Comparison of ENCODE assay signal across 13 cellular contexts in the genomic region with DNA sequence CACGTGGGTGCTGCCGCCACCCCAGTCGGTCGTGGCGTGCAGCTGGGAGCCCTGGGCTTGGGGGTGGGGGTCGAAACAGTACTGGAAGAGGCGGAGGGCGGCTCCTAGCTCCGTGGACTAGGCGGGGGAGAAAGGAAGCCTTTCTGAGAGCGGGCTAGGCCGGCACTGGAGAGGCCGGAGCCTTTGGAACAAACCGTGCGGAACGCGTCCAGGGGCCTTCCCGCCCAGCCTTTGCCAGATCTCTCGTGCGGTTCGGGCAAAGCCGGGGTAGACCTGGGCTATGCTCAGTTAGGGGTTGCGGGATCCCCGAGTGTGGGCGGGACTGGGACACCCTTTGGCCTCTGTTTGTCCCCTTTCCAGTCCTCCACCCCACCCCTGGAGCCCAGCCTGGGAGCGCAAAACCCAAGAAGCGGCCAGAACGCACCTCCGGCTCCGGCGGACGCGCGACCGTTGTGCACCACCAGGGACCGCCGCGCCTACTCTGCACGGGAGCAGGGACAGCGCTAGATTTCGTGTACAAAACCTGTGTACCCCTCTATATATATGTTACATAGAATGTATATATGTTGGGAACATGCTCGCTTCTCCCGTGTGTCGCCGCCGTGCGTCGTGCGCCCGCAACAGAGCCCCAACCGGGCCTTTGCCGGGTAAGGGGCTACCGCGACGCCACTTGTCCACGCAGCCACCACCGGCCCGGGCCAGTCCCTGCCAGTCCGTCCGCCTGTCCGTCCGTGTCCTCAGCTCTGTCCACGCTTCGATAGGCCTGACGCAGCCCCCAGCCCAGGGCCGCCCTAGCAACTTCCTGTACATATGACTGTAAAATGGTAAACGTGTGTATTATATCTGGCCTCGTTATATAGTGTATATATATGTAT. TPM values are rescaled to one million over a fixed set of nuclear protein-coding genes. Genes with fewer than 3 reads are reported as not detected.
DNase-seq lines count a peak whose midpoint lies in the region; ATAC-seq and TF ChIP-seq lines count a peak whose summit lies in the region.
"Had no signal": no experiment of that assay in that cellular context is flagged by ENCODE, and none has a peak within 500 bp of the region (broad histone marks: within the 10 kb centered on the region; RNA-seq: fewer than 3 reads in every experiment).

No MANE protein-coding gene starts in this region.

- H3K9me3 ChIP-seq in ES-I3 (ENCODE audit: control insufficient read depth, insufficient read depth, low read length) (no peaks in the 10 kb centered on the region), heart right ventricle (no peaks in the 10 kb centered on the region), ovary (no peaks in the 10 kb centered on the region)

- peaks cover 9% of the 10 kb centered on the region for H3K4me1 ChIP-seq in ES-I3 (ENCODE audit: insufficient read depth, low read length)
- peaks cover 19 to 91% (median 58%) of the 10 kb centered on the region in 9 donors for H3K4me1 ChIP-seq in heart right ventricle
- H3K4me1 ChIP-seq in ovary (ENCODE audit: insufficient read depth) = peaks cover 14% of the 10 kb centered on the region

- H3K9ac ChIP-seq in ES-I3 (ENCODE audit: low read depth, low read length) = peak overlapping the region; percentile 42

- H3K27me3 ChIP-seq in heart right ventricle = no peaks in the 10 kb centered on the region
- no peaks in the 10 kb centered on the region for H3K27me3 ChIP-seq in ovary

- TF ChIP-seq CTCF in heart right ventricle (IDR thresholded peaks at IDR 0.05) (no peak), ovary (IDR thresholded peaks at IDR 0.05) (no peak)
- TF ChIP-seq CTCF in activated CD8-positive, alpha-beta T cell treated with anti-CD3 and anti-CD28 coated beads for 36 hours (IDR thresholded peaks at IDR 0.05) = no peak

- no peak overlapping the region for H3K27ac Mint-ChIP-seq in activated CD8-positive, alpha-beta T cell treated with anti-CD3 and anti-CD28 coated beads for 36 hours
- H3K27ac Mint-ChIP-seq: memory B cell had no signal

- WGBS in heart right ventricle, 2 donors = 69 to 74% methylated on average over 67 to 68 of the region's 68 CpGs
- WGBS in ovary, 3 donors = 26 to 40% (median 29%) methylated on average over 63 to 68 of the region's 68 CpGs

- intact Hi-C loops in heart right ventricle (cut with DNase I) (loop anchor here in 9 of 10 donors (5.0 to 10.0 kb wide), 4 partner anchors 52 to 224 kb away; partner anchors contain the start of genes ATPAF2 (in 5 of the 9), GID4 (in 5 of the 9) and RAI1 (in 2 of the 9)), ovary (cut with DNase I) (loop anchor here (5.0 to 10.0 kb wide), 5 partner anchors 47 to 456 kb away; partner anchors contain the start of genes ATPAF2 (in 1 of the 4) and GID4 (in 1 of the 4))
- intact Hi-C loops in activated CD8-positive, alpha-beta T cell treated with anti-CD3 and anti-CD28 coated beads for 36 hours (cut with micrococcal nuclease) = no loop called here

- H3K27me3 Mint-ChIP-seq in activated CD8-positive, alpha-beta T cell treated with anti-CD3 and anti-CD28 coated beads for 36 hours = no peaks in the 10 kb centered on the region
- H3K27me3 Mint-ChIP-seq: CD4-positive, CD25-positive, alpha-beta regulatory T cell; memory B cell had no signal

- CTCF ChIA-PET in activated CD8-positive, alpha-beta T cell treated with anti-CD3 and anti-CD28 coated beads for 36 hours (lab: Charles Lee) = interaction anchor here (1.3 to 8.2 kb wide), 5 partner anchors 10 to 58 kb away, joined by 3 to 104 read pairs (median 9); no protein-coding TSS in a partner anchor

- no peak for TF ChIP-seq POLR2A in ovary (IDR thresholded peaks at IDR 0.05)

- H3K36me3 ChIP-seq in ES-I3 (ENCODE audit: insufficient read depth, low read length) (peaks cover 3% of the 10 kb centered on the region; the same call in 1 of the 2 replicates), heart right ventricle (peaks cover 0 to 65% (median 8%) of the 10 kb centered on the region in 9 donors), ovary (no peaks in the 10 kb centered on the region)

- H3K4me3 Mint-ChIP-seq in activated CD8-positive, alpha-beta T cell treated with anti-CD3 and anti-CD28 coated beads for 36 hours = no peak overlapping the region
- H3K4me3 Mint-ChIP-seq: CD4-positive, CD25-positive, alpha-beta regulatory T cell; memory B cell; T-helper 2 cell treated with Interferon-gamma antibody and Interleukin-4, amounts not matched to agents 5 μg/mL and 100 μg/mL, for 36 hours had no signal

- H3K9me3 Mint-ChIP-seq in activated CD8-positive, alpha-beta T cell treated with anti-CD3 and anti-CD28 coated beads for 36 hours = no peaks in the 10 kb centered on the region
- H3K9me3 Mint-ChIP-seq: memory B cell; T-helper 2 cell treated with Interferon-gamma antibody and Interleukin-4, amounts not matched to agents 5 μg/mL and 100 μg/mL, for 36 hours had no signal

- ATAC-seq in heart right ventricle (peak in 7 of 8 donors; percentile 1 to 26 (median 8)), GM21576 (IDR thresholded peaks at IDR 0.05; ENCODE audit: unreplicated experiment) (no peak)
- no peak for ATAC-seq in activated CD8-positive, alpha-beta T cell treated with anti-CD3 and anti-CD28 coated beads for 36 hours

- H3K4me1 Mint-ChIP-seq in activated CD8-positive, alpha-beta T cell treated with anti-CD3 and anti-CD28 coated beads for 36 hours (ENCODE audit: low read depth) = peaks cover 25% of the 10 kb centered on the region

- peak in 1 of 2 donors; percentile 45 for DNase-seq in heart right ventricle
- peak; percentile 63 to 84 (median 75) for DNase-seq in ovary
- no peak for DNase-seq in NCI-H1105 (lab: John Stamatoyannopoulos, UW)
- no peak for DNase-seq in activated CD8-positive, alpha-beta T cell treated with anti-CD3 and anti-CD28 coated beads for 36 hours
- DNase-seq in NCI-H524 (lab: John Stamatoyannopoulos, UW) = no peak
- DNase-seq: CD4-positive, CD25-positive, alpha-beta regulatory T cell; NCI-H1092; stimulated activated CD4-positive, alpha-beta T cell treated with anti-CD3 and anti-CD28 coated beads, Interleukin-2, amount 100 ng/mL, for 48 hours had no signal

- POLR2A ChIA-PET in activated CD8-positive, alpha-beta T cell treated with anti-CD3 and anti-CD28 coated beads for 36 hours (lab: Charles Lee) = interaction anchor here (0.6 to 3.0 kb wide), 10 partner anchors 8 to 206 kb away, joined by 3 to 21 read pairs (median 7); no protein-coding TSS in a partner anchor

- H3K4me3 ChIP-seq in heart right ventricle (peak overlapping the region in 8 of 10 donors; percentile 7 to 45 (median 32)), ovary (peak overlapping the region; percentile 36)

- H3K27ac ChIP-seq in angular gyrus (ENCODE audit: low read depth, low read length) (peak overlapping the region; percentile 55), heart right ventricle (peak overlapping the region; percentile 35 to 76 (median 65)), ovary (peak overlapping the region; percentile 64 to 88)

- TF ChIP-seq EP300 in ovary (IDR thresholded peaks at IDR 0.05) = no peak

- H3K36me3 Mint-ChIP-seq in activated CD8-positive, alpha-beta T cell treated with anti-CD3 and anti-CD28 coated beads for 36 hours (ENCODE audit: low read depth) = peaks cover 25% of the 10 kb centered on the region

RNA-seq across cellular contexts. Expression of gene SREBF1, which starts 26.2 kb away (rescaled TPM):
- total RNA-seq in heart right ventricle = 10 to 100 TPM in 8 of 10 donors, 1 to 10 TPM in 2; 9.0 to 44.1 (median 16.4) TPM
- polyA plus RNA-seq in heart right ventricle = 10 to 100 TPM; 49.0 to 61.2 TPM
- 100 to 1,000 TPM in 3 of 7 donors, 10 to 100 TPM in 4; 30.3 to 190 (median 97.4) TPM for total RNA-seq in ovary
- 10 to 100 TPM; 24.3 to 44.3 TPM for polyA plus RNA-seq in ovary
- 100 to 1,000 TPM; 103 to 116 TPM for total RNA-seq in activated CD8-positive, alpha-beta T cell treated with anti-CD3 and anti-CD28 coated beads for 36 hours

Comparison
In these comparisons a context has a peak if more than half of its experiments do, and no peak if none do; other contexts are left out.
1. ATAC-seq: peak in heart right ventricle (7 of 8); none in GM21576 (single experiment) and activated CD8-positive, alpha-beta T cell treated with anti-CD3 and anti-CD28 coated beads for 36 hours (single experiment).
2. DNase-seq: peak in ovary (5 of 5); none in NCI-H1105 (single experiment), activated CD8-positive, alpha-beta T cell treated with anti-CD3 and anti-CD28 coated beads for 36 hours (single experiment) and NCI-H524 (0 of 2).
3. Peak in every context shown above with its lines, with median percentiles within 50 percentile points of each other: H3K27ac ChIP-seq.